20 cellular contexts compared by ENCODE assay signal in genomic region chr13:99207511-99207910, GRCh38. TPM values are rescaled to one million over a fixed set of nuclear protein-coding genes. Genes with fewer than 3 reads are reported as not detected.
"Had no signal": no experiment of that assay in that cellular context is flagged by ENCODE, and none has a peak within 500 bp of the region (broad histone marks: within the 10 kb centered on the region; RNA-seq: fewer than 3 reads in every experiment).

No MANE protein-coding gene starts in this region.

- DNase-seq: activated CD4-positive, alpha-beta T cell treated with anti-CD3 and anti-CD28 coated beads, Interleukin-2, amount 50 U/mL, for 4 hours; activated CD8-positive, alpha-beta memory T cell treated with anti-CD3 and anti-CD28 coated beads, Interleukin-2, amount 10 ng/mL, durations not matched to agents 7 days and 5 days; activated naive CD8-positive, alpha-beta T cell treated with anti-CD3 and anti-CD28 coated beads, Interleukin-2, amount 10 ng/mL, durations not matched to agents 7 days and 5 days; activated T-cell treated with anti-CD3 and anti-CD28 coated beads, Interleukin-2, amount 50 U/mL, for 1 hour; central memory CD4-positive, alpha-beta T cell; cortex of kidney; effector CD8-positive, alpha-beta T cell; foreskin melanocyte; mesendoderm; ovary; sigmoid colon; spleen; stomach; T-helper 9 cell; testis had no signal

- H3K4me3 Mint-ChIP-seq: activated CD8-positive, alpha-beta memory T cell treated with anti-CD3 and anti-CD28 coated beads, Interleukin-2, amount 10 ng/mL, durations not matched to agents 7 days and 5 days had no signal

- H3K9me3 Mint-ChIP-seq: activated naive CD8-positive, alpha-beta T cell treated with anti-CD3 and anti-CD28 coated beads, Interleukin-2, amount 10 ng/mL, durations not matched to agents 7 days and 5 days; brain; neural crest cell had no signal

- H3K27ac ChIP-seq: ovary, sigmoid colon, spleen, stomach, testis had no signal

- H3K27ac Mint-ChIP-seq: activated CD8-positive, alpha-beta memory T cell treated with anti-CD3 and anti-CD28 coated beads, Interleukin-2, amount 10 ng/mL, durations not matched to agents 7 days and 5 days; activated naive CD8-positive, alpha-beta T cell treated with anti-CD3 and anti-CD28 coated beads, Interleukin-2, amount 10 ng/mL, durations not matched to agents 7 days and 5 days; brain had no signal

- H3K9me3 ChIP-seq: ovary, sigmoid colon, spleen, stomach, testis had no signal

- ATAC-seq: activated CD4-positive, CD25-positive, alpha-beta regulatory T cell treated with anti-CD3 and anti-CD28 coated beads, Interleukin-2, amount 50 U/mL, for 24 hours; activated CD8-positive, alpha-beta memory T cell treated with anti-CD3 and anti-CD28 coated beads, Interleukin-2, amount 10 ng/mL, durations not matched to agents 7 days and 5 days had no signal

- H3K27me3 Mint-ChIP-seq: activated CD8-positive, alpha-beta memory T cell treated with anti-CD3 and anti-CD28 coated beads, Interleukin-2, amount 10 ng/mL, durations not matched to agents 7 days and 5 days; activated naive CD8-positive, alpha-beta T cell treated with anti-CD3 and anti-CD28 coated beads, Interleukin-2, amount 10 ng/mL, durations not matched to agents 7 days and 5 days had no signal

- H3K36me3 ChIP-seq: ovary, sigmoid colon had no signal

- H3K27me3 ChIP-seq: ovary, sigmoid colon, spleen, stomach, testis had no signal

- H3K4me3 ChIP-seq: ovary, sigmoid colon, spleen, stomach, testis had no signal

RNA-seq across cellular contexts. Expression of gene GPR18, which starts 50.7 kb away (rescaled TPM):
- total RNA-seq: fibroblast of lung, lower leg skin, neural crest cell, stomach had no signal
- polyA plus RNA-seq: fibroblast of lung had no signal
